In the genomic region with DNA sequence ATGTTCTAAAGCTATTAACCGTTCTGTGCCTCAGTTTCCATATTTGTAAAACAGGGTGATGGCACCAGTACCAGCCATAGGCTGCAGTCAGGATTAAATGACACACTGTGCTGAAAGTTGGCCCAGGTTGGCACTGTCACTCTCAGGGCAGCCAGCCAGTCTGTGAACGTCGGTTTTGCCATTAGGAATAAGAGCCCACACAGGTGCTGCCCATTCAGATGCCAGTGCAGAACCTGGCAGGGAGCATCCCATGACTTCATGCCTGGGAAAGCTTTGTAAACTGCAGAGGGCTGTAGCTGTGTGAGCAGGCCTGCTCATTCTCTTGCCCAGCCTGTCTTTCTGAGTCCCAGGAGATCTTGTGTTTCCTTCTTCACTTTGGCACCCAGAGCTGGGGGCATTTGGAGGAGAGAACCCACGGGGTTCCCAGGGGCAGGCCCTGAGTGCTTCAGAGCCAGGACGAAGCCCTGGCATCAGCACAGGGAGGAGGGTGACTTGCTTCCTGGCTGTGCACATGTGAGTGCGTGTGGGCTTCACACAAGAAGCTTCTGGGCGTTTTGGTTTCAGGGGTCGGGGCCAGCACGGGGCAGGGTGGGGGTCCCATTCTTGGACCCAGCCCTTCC, we compare ENCODE assay signal across 18 cellular contexts. TPM values are rescaled to one million over a fixed set of nuclear protein-coding genes. Genes with fewer than 3 reads are reported as not detected.
A peak's percentile ranks its signal among the peaks of the same experiment; 100 is the strongest.
DNase-seq lines count a peak whose midpoint lies in the region; ATAC-seq, FAIRE-seq and TF ChIP-seq lines count a peak whose summit lies in the region.
"Had no signal": no experiment of that assay in that cellular context is flagged by ENCODE, and none has a peak within 500 bp of the region (broad histone marks: within the 10 kb centered on the region; RNA-seq: fewer than 3 reads in every experiment).

No MANE protein-coding gene starts in this region.

- no peak overlapping the region for H3K9ac ChIP-seq in HepG2 (ENCODE audit: insufficient read depth, low read depth, low read length)
- H3K9ac ChIP-seq in GM23248, result no peak overlapping the region

- TF ChIP-seq POLR2A in right lobe of liver (IDR thresholded peaks at IDR 0.05) (no peak), HepG2 (IDR thresholded peaks at IDR 0.05; ENCODE audit: insufficient read depth in 1 of 2, low read depth in 2 of 2, low read length in 2 of 2) (no peak)

- no peak for TF ChIP-seq EP300 in HepG2 (IDR thresholded peaks at IDR 0.05; ENCODE audit: low read depth in 2 of 2, low read length in 2 of 2)
- no peak for TF ChIP-seq EP300 in HepG2 (CRISPR knock-in tag; IDR thresholded peaks at IDR 0.05; ENCODE audit: borderline replicate concordance)

- POLR2A ChIA-PET in HepG2 (lab: Yijun Ruan, JAX), result no interaction called here

- CTCF ChIA-PET in HepG2 (lab: Yijun Ruan, JAX; ENCODE audit: low intra/inter-chr PET ratio, low total read pairs), result no interaction called here
- CTCF ChIA-PET in Calu3 (lab: Charles Lee), result interaction anchor here (0.6 kb wide), 2 partner anchors 12 to 13 kb away, joined by 3 to 4 read pairs; no protein-coding TSS in a partner anchor

- peak in 2 of 3 donors; percentile 58 to 68 for DNase-seq in right lobe of liver
- DNase-seq in HepG2 (ENCODE audit: low spot score), result no peak
- DNase-seq in pancreas, result peak in 5 of 6 donors; percentile 65 to 85 (median 77)
- no peak for DNase-seq in activated T-cell treated with anti-CD3 and anti-CD28 coated beads, Interleukin-2, amount 50 U/mL, for 24 hours
- no peak for DNase-seq in Calu3
- DNase-seq in mesenteric fat pad (ENCODE audit: low spot score), result no peak
- no peak for DNase-seq in GM23248
- DNase-seq: ACHN; activated T-cell treated with anti-CD3 and anti-CD28 coated beads, Interleukin-2, amount 50 U/mL, for 4 hours; KBM-7; NCI-H1436; NCI-H524 treated with DMSO at 0.1 percent for 48 hours; stimulated activated CD4-positive, alpha-beta T cell treated with anti-CD3 and anti-CD28 coated beads, Interleukin-4, amount 100 ng/mL, for 4 hours; transverse colon had no signal

- H3K36me3 ChIP-seq in right lobe of liver (no peaks in the 10 kb centered on the region), HepG2 (replicated peaks in 1 of 2; ENCODE audit: control insufficient read depth in 1 of 2, insufficient read depth in 2 of 2, low read length in 2 of 2) (peaks cover 2 to 3% of the 10 kb centered on the region in 2 experiments; a peak in 1 of 5 replicates), pancreas (no peaks in the 10 kb centered on the region), GM23248 (ENCODE audit: low read depth) (no peaks in the 10 kb centered on the region)
- H3K36me3 ChIP-seq: transverse colon had no signal

- ATAC-seq in right lobe of liver (peak; percentile 6 to 72 (median 48)), HepG2 (no peak), pancreas (peak; percentile 69 to 77 (median 76))
- ATAC-seq: activated naive CD4-positive, alpha-beta T cell treated with anti-CD3 and anti-CD28 coated beads, Interleukin-2, amount 50 U/mL, for 72 hours; activated T-cell treated with anti-CD3 and anti-CD28 coated beads, Interleukin-2, amount 50 U/mL, for 4 hours; SK-N-SH treated with all-trans-retinoic acid at 6 μM for 48 hours had no signal

- peak overlapping the region in 4 of 5 experiments; percentile 69 to 90 (median 80) for H3K27ac Mint-ChIP-seq in brain
- H3K27ac Mint-ChIP-seq in activated T-cell treated with anti-CD3 and anti-CD28 coated beads, Interleukin-2, amount 50 U/mL, for 24 hours, result no peak overlapping the region
- no peak overlapping the region for H3K27ac Mint-ChIP-seq in Calu3 (ENCODE audit: unreplicated experiment)

- no peaks in the 10 kb centered on the region for H3F3A ChIP-seq in GM23248 (ENCODE audit: insufficient read depth)

- H3K27me3 ChIP-seq in right lobe of liver, result no peaks in the 10 kb centered on the region
- no peaks in the 10 kb centered on the region for H3K27me3 ChIP-seq in HepG2 (ENCODE audit: control insufficient read depth in 1 of 2, insufficient read depth in 2 of 2, low read length in 2 of 2)
- no peaks in the 10 kb centered on the region for H3K27me3 ChIP-seq in pancreas
- H3K27me3 ChIP-seq in GM23248 (replicated peaks; ENCODE audit: insufficient read depth), result no peaks in the 10 kb centered on the region
- H3K27me3 ChIP-seq: transverse colon had no signal

- H3K4me3 Mint-ChIP-seq in brain (no peak overlapping the region), Calu3 (ENCODE audit: low read depth, unreplicated experiment) (no peak overlapping the region)
- no peak overlapping the region for H3K4me3 Mint-ChIP-seq in activated T-cell treated with anti-CD3 and anti-CD28 coated beads, Interleukin-2, amount 50 U/mL, for 24 hours
- H3K4me3 Mint-ChIP-seq: activated T-cell treated with anti-CD3 and anti-CD28 coated beads, Interleukin-2, amount 50 U/mL, for 4 hours had no signal

- no peak overlapping the region for H3K4me3 ChIP-seq in right lobe of liver
- no peak overlapping the region for H3K4me3 ChIP-seq in HepG2 (replicated peaks in 1 of 3; ENCODE audit: insufficient read depth in 1 of 3, low read depth in 2 of 3, low read length in 3 of 3)
- H3K4me3 ChIP-seq in pancreas, result no peak overlapping the region
- no peak overlapping the region for H3K4me3 ChIP-seq in GM23248
- H3K4me3 ChIP-seq: transverse colon had no signal

- H3K36me3 Mint-ChIP-seq in brain, result no peaks in the 10 kb centered on the region
- no peaks in the 10 kb centered on the region for H3K36me3 Mint-ChIP-seq in activated T-cell treated with anti-CD3 and anti-CD28 coated beads, Interleukin-2, amount 50 U/mL, for 24 hours (ENCODE audit: low read depth)
- peaks cover 10% of the 10 kb centered on the region for H3K36me3 Mint-ChIP-seq in Calu3 (ENCODE audit: insufficient read depth, unreplicated experiment)
- H3K36me3 Mint-ChIP-seq: activated naive CD4-positive, alpha-beta T cell treated with anti-CD3 and anti-CD28 coated beads, Interleukin-2, amount 50 U/mL, for 72 hours had no signal

- peaks cover 5% of the 10 kb centered on the region for H3K27me3 Mint-ChIP-seq in brain
- H3K27me3 Mint-ChIP-seq in activated T-cell treated with anti-CD3 and anti-CD28 coated beads, Interleukin-2, amount 50 U/mL, for 24 hours, result no peaks in the 10 kb centered on the region
- no peaks in the 10 kb centered on the region for H3K27me3 Mint-ChIP-seq in Calu3 (ENCODE audit: unreplicated experiment)

- no peaks in the 10 kb centered on the region for H3K9me3 Mint-ChIP-seq in brain
- H3K9me3 Mint-ChIP-seq in activated T-cell treated with anti-CD3 and anti-CD28 coated beads, Interleukin-2, amount 50 U/mL, for 24 hours, result no peaks in the 10 kb centered on the region
- H3K9me3 Mint-ChIP-seq in Calu3 (ENCODE audit: low read depth, unreplicated experiment), result no peaks in the 10 kb centered on the region
- H3K9me3 Mint-ChIP-seq: activated naive CD4-positive, alpha-beta T cell treated with anti-CD3 and anti-CD28 coated beads, Interleukin-2, amount 50 U/mL, for 72 hours; activated T-cell treated with anti-CD3 and anti-CD28 coated beads, Interleukin-2, amount 50 U/mL, for 4 hours had no signal

- H2AFZ ChIP-seq in HepG2 (ENCODE audit: low read length), result no peak overlapping the region
- no peak overlapping the region for H2AFZ ChIP-seq in GM23248

- intact Hi-C loops in right lobe of liver (cut with DNase I) (no loop called here), HepG2 (cut with micrococcal nuclease; ENCODE audit: unreplicated experiment) (no loop called here), pancreas (cut with DNase I) (no loop called here), Calu3 (cut with micrococcal nuclease; ENCODE audit: unreplicated experiment) (no loop called here)

- H3K9me3 ChIP-seq in right lobe of liver (no peaks in the 10 kb centered on the region), HepG2 (ENCODE audit: low read length) (no peaks in the 10 kb centered on the region), pancreas (no peaks in the 10 kb centered on the region), GM23248 (ENCODE audit: low read depth) (no peaks in the 10 kb centered on the region)
- H3K9me3 ChIP-seq: transverse colon had no signal

- no peak overlapping the region for H3K27ac ChIP-seq in right lobe of liver
- H3K27ac ChIP-seq in HepG2 (ENCODE audit: extremely low read length, insufficient read depth, low read length), result no peak overlapping the region
- peak overlapping the region in 3 of 4 donors; percentile 30 to 75 (median 64) for H3K27ac ChIP-seq in pancreas
- no peak overlapping the region for H3K27ac ChIP-seq in GM23248

- H4K20me1 ChIP-seq in HepG2 (ENCODE audit: insufficient read depth, low read length), result peaks cover 3% of the 10 kb centered on the region; the same call in 1 of the 2 replicates
- H4K20me1 ChIP-seq in GM23248 (ENCODE audit: insufficient read depth), result no peaks in the 10 kb centered on the region

- no peak for FAIRE-seq in HepG2 (lab: Jason Lieb, UNC)
- FAIRE-seq in pancreas (lab: Jason Lieb, UNC), result no peak
- FAIRE-seq: bronchial epithelial cell had no signal

- BruUV-seq in HepG2 (replicated peaks; lab: Mats Ljungman, UMichigan), result no TSS peak
- BruUV-seq in Calu3 (replicated peaks; lab: Mats Ljungman, UMichigan), result no TSS peak

- no peak for TF ChIP-seq RAD21 in HepG2 (CRISPR knock-in tag; IDR thresholded peaks at IDR 0.05)

- no peaks in the 10 kb centered on the region for H3K9me2 ChIP-seq in GM23248 (ENCODE audit: insufficient read depth)

- H3K79me2 ChIP-seq in HepG2 (ENCODE audit: insufficient read depth, low read length), result peaks cover 4% of the 10 kb centered on the region
- peaks cover 62% of the 10 kb centered on the region for H3K79me2 ChIP-seq in GM23248 (ENCODE audit: insufficient read depth)

- no peak overlapping the region for H3K4me2 ChIP-seq in HepG2 (ENCODE audit: low read depth, low read length)
- H3K4me2 ChIP-seq in GM23248 (ENCODE audit: unreplicated experiment), result no peak overlapping the region

- TF ChIP-seq CTCF in right lobe of liver (IDR thresholded peaks at IDR 0.05) (no peak), HepG2 (CRISPR knock-in tag; IDR thresholded peaks at IDR 0.05) (no peak), brain (conservative IDR thresholded peaks at IDR 0.05) (no peak), pancreas (IDR thresholded peaks at IDR 0.05) (no peak), Calu3 (IDR thresholded peaks at IDR 0.05; ENCODE audit: unreplicated experiment) (no peak)

- 49% methylated on average over 5 of the region's 9 CpGs for WGBS in right lobe of liver (ENCODE audit: insufficient coverage, low coverage, low lambda C conversion rate, missing lambda C conversion rate)
- WGBS in HepG2 (ENCODE audit: low lambda C conversion rate), result 97% methylated on average over 7 of the region's 9 CpGs
- 43 to 50% methylated on average over 9 of the region's 9 CpGs for WGBS in pancreas, 2 donors
- WGBS in GM23248 (ENCODE audit: low coverage in 1 of 2, low lambda C conversion rate in 2 of 2, missing lambda C conversion rate in 2 of 2), 2 experiments, result 50 to 55% methylated on average over 9 of the region's 9 CpGs

- in situ Hi-C loops in HepG2 (cut with HindIII; ENCODE audit: extremely low pct_ligation_motif_present, low pct_unique_long_range_greater_than_20kb) (no loop called here), GM23248 (cut with MboI) (no loop called here)

- H3K4me1 Mint-ChIP-seq in brain (peaks cover 91% of the 10 kb centered on the region), Calu3 (ENCODE audit: low read depth, unreplicated experiment) (peaks cover 22% of the 10 kb centered on the region)
- peaks cover 12% of the 10 kb centered on the region for H3K4me1 Mint-ChIP-seq in activated T-cell treated with anti-CD3 and anti-CD28 coated beads, Interleukin-2, amount 50 U/mL, for 24 hours (ENCODE audit: low read depth)

- H3K4me1 ChIP-seq in right lobe of liver, result peaks cover 0 to 5% (median 0%) of the 10 kb centered on the region in 4 donors
- H3K4me1 ChIP-seq in HepG2 (ENCODE audit: insufficient read depth, low read length), result peaks cover 5% of the 10 kb centered on the region
- H3K4me1 ChIP-seq in pancreas, result peaks cover 29 to 33% (median 31%) of the 10 kb centered on the region in 3 donors
- H3K4me1 ChIP-seq in GM23248 (ENCODE audit: insufficient read depth), result no peaks in the 10 kb centered on the region

RNA-seq across cellular contexts. Expression of a gene that starts 46.9 kb away (rescaled TPM):
- total RNA-seq in right lobe of liver (10 to 100 TPM in 1 of 6 experiments, 1 to 10 TPM in 5; 4.7 to 17.1 (median 7.4) TPM), HepG2 (2016; rRNA removed; fragmentation: Illumina TruSeq; extraction: Trizol) (15.0 and 20.6 TPM in 2 replicates), pancreas (100 to 1,000 TPM in 1 of 6 donors, 10 to 100 TPM in 5; 31.9 to 298 (median 36.4) TPM), Calu3 (2022) (14.3 and 15.4 TPM in 2 replicates), mesenteric fat pad (11.5 TPM)
- total RNA-seq in HepG2 (2016; cell fraction: cytosol; rRNA removed; fragmentation: Illumina TruSeq; extraction: Trizol; ENCODE audit: low read depth), result 7.6 and 7.9 TPM in 2 replicates
- 12.0 and 18.4 TPM in 2 replicates for total RNA-seq in HepG2 (2016; cell fraction: insoluble cytoplasmic fraction; rRNA removed; fragmentation: Illumina TruSeq; extraction: Trizol)
- total RNA-seq in HepG2 (2016; cell fraction: membrane; rRNA removed; fragmentation: Illumina TruSeq; extraction: Trizol), result 15.9 and 16.0 TPM in 2 replicates
- 9.6 and 12.6 TPM in 2 replicates for total RNA-seq in HepG2 (2016; cell fraction: nucleus; rRNA removed; fragmentation: Illumina TruSeq; extraction: Trizol)
- polyA plus RNA-seq in HepG2 (2011; rRNA removed) (4.7 and 5.8 TPM in 2 replicates), brain (ENCODE audit: insufficient read depth, low read depth, low replicate concordance) (8.6 TPM), pancreas (100 to 1,000 TPM in 1 of 2 donors, 10 to 100 TPM in 1; 69.2 to 128 TPM), GM23248 (2016; fragmentation: Nextera tagmentation; extraction: Ambion mirVana) (2.8 and 2.9 TPM in 2 replicates)
- polyA plus RNA-seq in HepG2 (2011; cell fraction: cytosol; rRNA removed), result 4.2 and 5.3 TPM in 2 replicates
- polyA plus RNA-seq in HepG2 (2011; cell fraction: nucleus; rRNA removed), result 9.8 and 12.1 TPM in 2 replicates
- 18.0 and 18.4 TPM in 2 replicates for polyA plus RNA-seq in HepG2 (2012)
- 4.1 and 5.2 TPM in 2 replicates for polyA plus RNA-seq in HepG2 (2016; cell fraction: cytosol; fragmentation: Illumina TruSeq; extraction: Trizol; ENCODE audit: low read depth)
- 18.4 and 27.3 TPM in 2 replicates for polyA plus RNA-seq in HepG2 (2016; cell fraction: insoluble cytoplasmic fraction; fragmentation: Illumina TruSeq; extraction: Trizol; ENCODE audit: low read depth)
- polyA plus RNA-seq in HepG2 (2016; cell fraction: membrane; fragmentation: Illumina TruSeq; extraction: Trizol; ENCODE audit: low read depth), result 13.8 and 17.5 TPM in 2 replicates
- 30.8 and 43.0 TPM in 2 replicates for polyA plus RNA-seq in HepG2 (2016; cell fraction: nucleus; fragmentation: Illumina TruSeq; extraction: Trizol; ENCODE audit: insufficient read depth, low read depth)
- 14.3 and 17.4 TPM in 2 replicates for polyA minus RNA-seq in HepG2 (2011; rRNA and poly(A)+ RNA removed; ENCODE audit: low replicate concordance)
- 7.8 and 14.2 TPM in 2 replicates for polyA minus RNA-seq in HepG2 (2011; cell fraction: cytosol; rRNA and poly(A)+ RNA removed)
- polyA minus RNA-seq in HepG2 (2011; cell fraction: nucleus; rRNA and poly(A)+ RNA removed), result 5.2 and 7.0 TPM in 2 replicates
- 12.0 and 18.2 TPM in 2 replicates for total RNA-seq in GM23248 (2014; rRNA removed; shearing (Covaris generic))

RNA-seq across cellular contexts. Expression of a gene that starts 54.2 kb away (rescaled TPM):
- total RNA-seq in right lobe of liver (100 to 1,000 TPM; 115 to 371 (median 261) TPM), HepG2 (2016; rRNA removed; fragmentation: Illumina TruSeq; extraction: Trizol) (120 and 121 TPM in 2 replicates), pancreas (100 to 1,000 TPM; 107 to 128 (median 114) TPM), Calu3 (2022) (96.1 and 108 TPM in 2 replicates), mesenteric fat pad (56.1 TPM)
- total RNA-seq in HepG2 (2016; cell fraction: cytosol; rRNA removed; fragmentation: Illumina TruSeq; extraction: Trizol; ENCODE audit: low read depth), result 37.5 and 39.4 TPM in 2 replicates
- 108 and 124 TPM in 2 replicates for total RNA-seq in HepG2 (2016; cell fraction: insoluble cytoplasmic fraction; rRNA removed; fragmentation: Illumina TruSeq; extraction: Trizol)
- 87.3 and 98.2 TPM in 2 replicates for total RNA-seq in HepG2 (2016; cell fraction: membrane; rRNA removed; fragmentation: Illumina TruSeq; extraction: Trizol)
- 50.6 and 54.5 TPM in 2 replicates for total RNA-seq in HepG2 (2016; cell fraction: nucleus; rRNA removed; fragmentation: Illumina TruSeq; extraction: Trizol)
- polyA plus RNA-seq in HepG2 (2011; rRNA removed) (132 and 145 TPM in 2 replicates), brain (ENCODE audit: insufficient read depth, low read depth, low replicate concordance) (209 TPM), pancreas (10 to 100 TPM; 53.6 to 55.7 TPM), GM23248 (2016; fragmentation: Nextera tagmentation; extraction: Ambion mirVana) (104 and 109 TPM in 2 replicates)
- polyA plus RNA-seq in HepG2 (2011; cell fraction: cytosol; rRNA removed), result 85.2 and 137 TPM in 2 replicates
- 62.9 and 78.0 TPM in 2 replicates for polyA plus RNA-seq in HepG2 (2011; cell fraction: nucleus; rRNA removed)
- polyA plus RNA-seq in HepG2 (2012), result 57.4 and 73.4 TPM in 2 replicates
- 63.2 and 73.9 TPM in 2 replicates for polyA plus RNA-seq in HepG2 (2016; cell fraction: cytosol; fragmentation: Illumina TruSeq; extraction: Trizol; ENCODE audit: low read depth)
- polyA plus RNA-seq in HepG2 (2016; cell fraction: insoluble cytoplasmic fraction; fragmentation: Illumina TruSeq; extraction: Trizol; ENCODE audit: low read depth), result 130 and 145 TPM in 2 replicates
- polyA plus RNA-seq in HepG2 (2016; cell fraction: membrane; fragmentation: Illumina TruSeq; extraction: Trizol; ENCODE audit: low read depth), result 84.9 and 106 TPM in 2 replicates
- polyA plus RNA-seq in HepG2 (2016; cell fraction: nucleus; fragmentation: Illumina TruSeq; extraction: Trizol; ENCODE audit: insufficient read depth, low read depth), result 97.9 and 110 TPM in 2 replicates
- polyA minus RNA-seq in HepG2 (2011; rRNA and poly(A)+ RNA removed; ENCODE audit: low replicate concordance), result 34.4 and 160 TPM in 2 replicates
- 67.1 and 76.1 TPM in 2 replicates for polyA minus RNA-seq in HepG2 (2011; cell fraction: cytosol; rRNA and poly(A)+ RNA removed)
- 14.7 and 18.4 TPM in 2 replicates for polyA minus RNA-seq in HepG2 (2011; cell fraction: nucleus; rRNA and poly(A)+ RNA removed)
- total RNA-seq in GM23248 (2014; rRNA removed; shearing (Covaris generic)), result 58.3 and 67.7 TPM in 2 replicates

Comparison
In these comparisons a context has a peak if more than half of its experiments do, and no peak if none do; other contexts are left out.
1. DNase-seq: peak in right lobe of liver (2 of 3) and pancreas (5 of 6); none in HepG2 (single experiment), activated T-cell treated with anti-CD3 and anti-CD28 coated beads, Interleukin-2, amount 50 U/mL, for 24 hours (single experiment), Calu3 (single experiment), mesenteric fat pad (single experiment) and GM23248 (single experiment).
2. H3K27ac ChIP-seq: peak in pancreas (3 of 4); none in right lobe of liver (0 of 3), HepG2 (single experiment) and GM23248 (single experiment).
3. H3K27ac Mint-ChIP-seq: peak in brain (4 of 5); none in activated T-cell treated with anti-CD3 and anti-CD28 coated beads, Interleukin-2, amount 50 U/mL, for 24 hours (single experiment) and Calu3 (single experiment).